Comparison of ENCODE assay signal across 8 cellular contexts in the genomic region with DNA sequence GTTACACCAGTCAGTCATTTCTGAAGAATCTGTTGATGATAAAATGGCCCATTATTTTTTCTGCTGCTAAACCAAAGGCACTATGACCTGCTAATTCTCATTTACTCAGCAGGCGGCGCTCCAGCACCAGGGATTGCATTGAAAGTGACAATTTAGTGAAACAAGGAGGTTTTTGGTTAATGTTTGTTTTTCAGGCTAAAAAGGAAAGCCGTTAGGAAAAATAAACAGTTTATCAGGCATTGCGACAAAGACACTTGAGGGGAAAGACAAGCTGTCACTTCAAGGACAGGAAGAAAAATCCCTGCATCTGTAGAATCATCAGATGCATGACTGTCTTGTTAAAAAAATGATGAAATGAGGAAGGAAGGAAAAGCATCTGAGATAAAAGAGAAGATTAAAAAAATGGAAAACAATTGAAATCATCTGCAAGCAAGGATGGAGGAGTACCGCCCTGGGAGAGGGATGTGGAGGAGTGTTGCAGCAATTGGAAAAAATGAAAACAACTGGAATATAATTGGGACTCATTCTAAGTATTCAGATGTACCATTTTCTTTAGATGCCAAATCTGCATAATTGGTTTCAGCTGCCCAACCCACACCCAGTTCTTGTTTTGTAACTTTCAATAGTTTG. TPM values are rescaled to one million over a fixed set of nuclear protein-coding genes. Genes with fewer than 3 reads are reported as not detected.
DNase-seq lines count a peak whose midpoint lies in the region; ATAC-seq, FAIRE-seq and TF ChIP-seq lines count a peak whose summit lies in the region.

No MANE protein-coding gene starts in this region.

- intact Hi-C loops in Right ventricle myocardium inferior (cut with DNase I) = loop anchor here (2.0 to 10.0 kb wide), 3 partner anchors 104 to 684 kb away; no protein-coding TSS in a partner anchor
- intact Hi-C loops in cardiac septum (cut with DNase I) = loop anchor here (1.0 to 2.0 kb wide), 2 partner anchors 239 to 684 kb away; no protein-coding TSS in a partner anchor

- H3K27me3 Mint-ChIP-seq in astrocyte (ENCODE audit: low read depth, unreplicated experiment) = peaks cover 10% of the 10 kb centered on the region

- no peaks in the 10 kb centered on the region for H3K9me3 Mint-ChIP-seq in astrocyte (ENCODE audit: unreplicated experiment)

- H3K9me3 ChIP-seq in SU-DHL-6 (ENCODE audit: insufficient read depth, low read length) = no peaks in the 10 kb centered on the region
- H3K9me3 ChIP-seq in astrocyte (ENCODE audit: insufficient read depth, low read depth, low read length) = no peaks in the 10 kb centered on the region

- FAIRE-seq in astrocyte (lab: Jason Lieb, UNC) = peak; percentile 37

- H3K9me2 ChIP-seq in SU-DHL-6 (replicated peaks; ENCODE audit: insufficient read depth, low read length) = no peaks in the 10 kb centered on the region

- H2AFZ ChIP-seq in SU-DHL-6 (ENCODE audit: low read depth, low read length, severe bottlenecking) (no peak overlapping the region), astrocyte (ENCODE audit: low read depth, low read length) (no peak overlapping the region)

- H3K79me2 ChIP-seq in SU-DHL-6 (ENCODE audit: insufficient read depth, low read length) (no peaks in the 10 kb centered on the region), astrocyte (ENCODE audit: insufficient read depth, low read length) (no peaks in the 10 kb centered on the region)

- H3K4me1 Mint-ChIP-seq in astrocyte (ENCODE audit: low read depth, unreplicated experiment) = peaks cover 2% of the 10 kb centered on the region

- H3K4me3 ChIP-seq in SU-DHL-6 (ENCODE audit: insufficient read depth, low read length, poor library complexity, severe bottlenecking) (no peak overlapping the region), astrocyte (ENCODE audit: insufficient read depth, low read depth, low read length) (no peak overlapping the region)

- H3K27ac Mint-ChIP-seq in astrocyte (ENCODE audit: unreplicated experiment) = no peak overlapping the region

- H4K20me1 ChIP-seq in SU-DHL-6 (ENCODE audit: low read depth, low read length) (no peaks in the 10 kb centered on the region), astrocyte (ENCODE audit: insufficient read depth, low read length) (no peaks in the 10 kb centered on the region)

- no peaks in the 10 kb centered on the region for H3K36me3 Mint-ChIP-seq in astrocyte (ENCODE audit: low read depth, unreplicated experiment)

- H3K9ac ChIP-seq in SU-DHL-6 (ENCODE audit: low read length) (no peak overlapping the region), astrocyte (ENCODE audit: low read length) (no peak overlapping the region)

- no peak overlapping the region for H3K4me2 ChIP-seq in SU-DHL-6 (ENCODE audit: low read depth, low read length, poor library complexity, severe bottlenecking)
- peak overlapping the region; percentile 17 for H3K4me2 ChIP-seq in astrocyte (ENCODE audit: low read length)

- H3F3A ChIP-seq in SU-DHL-6 (ENCODE audit: insufficient read depth) = no peaks in the 10 kb centered on the region

- DNase-seq in Right ventricle myocardium inferior (ENCODE audit: missing footprints) (peak; percentile 73), cardiac septum (ENCODE audit: low spot score) (no peak), HuH-7 (ENCODE audit: low spot score) (peak; percentile 64), astrocyte (ENCODE audit: low read depth) (no peak), iPS DF 4.7 (ENCODE audit: extremely low read depth, low spot score) (peak; percentile 14), NCI-H510A (lab: John Stamatoyannopoulos, UW) (no peak)
- peak; percentile 57 for DNase-seq in stimulated activated CD4-positive, alpha-beta T cell treated with anti-CD3 and anti-CD28 coated beads, Interleukin-12 subunit alpha, Interleukin-12 subunit beta, amount 100 ng/mL, for 4 hours

- peak; percentile 74 for TF ChIP-seq CTCF in SU-DHL-6 (IDR thresholded peaks at IDR 0.05; ENCODE audit: insufficient read depth, low read length, poor library complexity, severe bottlenecking)
- peak; percentile 100 for TF ChIP-seq CTCF in astrocyte (IDR thresholded peaks at IDR 0.05; ENCODE audit: insufficient read depth, low read depth, low read length)

- no peaks in the 10 kb centered on the region for H3K4me1 ChIP-seq in astrocyte (ENCODE audit: insufficient read depth, low read length)

- H3K27me3 ChIP-seq in SU-DHL-6 (ENCODE audit: low read length) = no peaks in the 10 kb centered on the region
- peaks cover 16% of the 10 kb centered on the region for H3K27me3 ChIP-seq in astrocyte (ENCODE audit: insufficient read depth, low read length)

- no peak overlapping the region for H3K4me3 Mint-ChIP-seq in astrocyte (ENCODE audit: unreplicated experiment)

- ATAC-seq in Right ventricle myocardium inferior = no peak

- H3K27ac ChIP-seq in SU-DHL-6 (ENCODE audit: low read depth, low read length) (no peak overlapping the region), astrocyte (ENCODE audit: low read depth, low read length) (no peak overlapping the region)

- H3K36me3 ChIP-seq in SU-DHL-6 (ENCODE audit: low read length) = no peaks in the 10 kb centered on the region
- no peaks in the 10 kb centered on the region for H3K36me3 ChIP-seq in astrocyte (ENCODE audit: insufficient read depth, low read length)

RNA-seq across cellular contexts. Expression of gene NR1D2, which starts 54.0 kb away (rescaled TPM):
- 44.5 TPM for total RNA-seq in Right ventricle myocardium inferior
- 31.0 TPM for total RNA-seq in cardiac septum
- total RNA-seq in astrocyte = 19.2 and 20.7 TPM in 2 replicates

Comparison
In these comparisons a context has a peak if more than half of its experiments do, and no peak if none do; other contexts are left out.
1. DNase-seq: peak in Right ventricle myocardium inferior (single experiment), HuH-7 (single experiment), iPS DF 4.7 (single experiment) and stimulated activated CD4-positive, alpha-beta T cell treated with anti-CD3 and anti-CD28 coated beads, Interleukin-12 subunit alpha, Interleukin-12 subunit beta, amount 100 ng/mL, for 4 hours (single experiment); none in cardiac septum (single experiment), astrocyte (single experiment) and NCI-H510A (single experiment).